Comparison of ENCODE assay signal across 19 cellular contexts in the genomic region with DNA sequence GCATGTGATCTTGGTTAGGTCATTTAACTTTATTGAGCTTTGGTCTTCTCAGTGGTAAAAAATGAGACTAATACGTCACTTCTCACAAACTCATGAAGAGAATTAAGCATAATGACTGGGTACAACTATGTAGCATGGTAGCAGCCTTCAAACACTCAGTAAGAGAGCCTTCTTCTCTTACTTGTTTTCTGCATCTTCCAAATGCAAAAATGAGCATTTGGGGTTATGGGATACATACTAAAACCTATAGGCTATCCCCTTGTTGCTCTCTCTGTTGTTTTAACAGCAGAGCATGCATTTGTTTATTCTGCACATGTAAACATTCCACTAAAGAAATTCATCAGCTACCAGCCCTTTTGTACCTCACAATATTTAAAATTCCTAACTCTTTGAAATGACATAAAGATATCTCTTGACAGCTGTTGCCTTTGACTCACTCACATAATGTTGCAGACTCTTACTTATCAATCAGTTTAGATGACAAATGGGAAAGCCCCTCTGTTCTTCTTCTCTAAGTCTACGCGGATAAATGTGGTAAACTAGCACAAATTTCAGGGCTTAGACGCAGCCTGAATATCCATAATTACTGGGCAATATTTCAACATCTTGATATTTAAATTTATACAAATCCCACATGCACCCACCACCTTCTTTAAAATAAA.
DNase-seq lines count a peak whose midpoint lies in the region; ATAC-seq, FAIRE-seq and TF ChIP-seq lines count a peak whose summit lies in the region.
"Had no signal": no experiment of that assay in that cellular context is flagged by ENCODE, and none has a peak within 500 bp of the region (broad histone marks: within the 10 kb centered on the region; RNA-seq: fewer than 3 reads in every experiment).

No MANE protein-coding gene starts in this region.

- no peaks in the 10 kb centered on the region for H3K9me3 ChIP-seq in OCI-LY7 (ENCODE audit: low read length)
- H3K9me3 ChIP-seq: Peyer's patch had no signal

- peaks cover 95% of the 10 kb centered on the region for H3K4me1 Mint-ChIP-seq in activated T-cell treated with anti-CD3 and anti-CD28 coated beads, Interleukin-2, amount 50 U/mL, for 72 hours (ENCODE audit: low read depth)
- peaks cover 34% of the 10 kb centered on the region for H3K4me1 Mint-ChIP-seq in activated T-helper 17 cell treated with anti-CD3 and anti-CD28 coated beads, Interleukin-2, amount 50 U/mL, for 72 hours

- peak overlapping the region; percentile 42; the same call in 1 of the 2 replicates for H2AFZ ChIP-seq in OCI-LY7 (ENCODE audit: low read length)
- H2AFZ ChIP-seq: GM23248 had no signal

- H3K79me2 ChIP-seq in OCI-LY7 (ENCODE audit: insufficient read depth, low read depth, low read length), result no peaks in the 10 kb centered on the region

- peak overlapping the region; percentile 53 for H3K4me2 ChIP-seq in OCI-LY7 (ENCODE audit: low read length)

- no peaks in the 10 kb centered on the region; the same call in 1 of the 2 replicates for H3K36me3 ChIP-seq in OCI-LY7 (ENCODE audit: insufficient read depth, low read length)
- H3K36me3 ChIP-seq: Peyer's patch had no signal

- H3K27me3 Mint-ChIP-seq in activated T-cell treated with anti-CD3 and anti-CD28 coated beads, Interleukin-2, amount 50 U/mL, for 72 hours (ENCODE audit: low read depth), result no peaks in the 10 kb centered on the region
- no peaks in the 10 kb centered on the region for H3K27me3 Mint-ChIP-seq in activated T-helper 17 cell treated with anti-CD3 and anti-CD28 coated beads, Interleukin-2, amount 50 U/mL, for 72 hours
- H3K27me3 Mint-ChIP-seq: CD8-positive, alpha-beta memory T cell had no signal

- H3K27ac ChIP-seq in OCI-LY7 (ENCODE audit: low read depth, low read length, poor library complexity, severe bottlenecking), result peak overlapping the region; percentile 91
- H3K27ac ChIP-seq: GM23248, HL-60, Peyer's patch had no signal

- CTCF ChIA-PET in OCI-LY7 (lab: Charles Lee; ENCODE audit: unreplicated experiment), result no interaction called here

- H3K4me3 ChIP-seq in OCI-LY7 (ENCODE audit: low read depth, low read length, poor library complexity, severe bottlenecking), result no peak overlapping the region
- H3K4me3 ChIP-seq: GM23248, Peyer's patch had no signal

- peaks cover 63% of the 10 kb centered on the region for H3K4me1 ChIP-seq in OCI-LY7 (ENCODE audit: insufficient read depth, low read length, poor library complexity, severe bottlenecking)
- H3K4me1 ChIP-seq: Peyer's patch had no signal

- no peak for TF ChIP-seq CTCF in OCI-LY7 (conservative IDR thresholded peaks at IDR 0.05; ENCODE audit: low read length)

- intact Hi-C loops in OCI-LY7 (cut with micrococcal nuclease; ENCODE audit: unreplicated experiment), result loop anchor here (10.0 kb wide), 1 partner anchor 628 kb away; no protein-coding TSS in a partner anchor

- no peaks in the 10 kb centered on the region for H4K20me1 ChIP-seq in OCI-LY7 (ENCODE audit: insufficient read depth, low read length)

- peaks cover 0 to 15% of the 10 kb centered on the region in 2 donors for H3K36me3 Mint-ChIP-seq in activated T-cell treated with anti-CD3 and anti-CD28 coated beads, Interleukin-2, amount 50 U/mL, for 72 hours (ENCODE audit: insufficient read depth in 2 of 2)
- H3K36me3 Mint-ChIP-seq in activated T-helper 17 cell treated with anti-CD3 and anti-CD28 coated beads, Interleukin-2, amount 50 U/mL, for 72 hours (ENCODE audit: low read depth), result no peaks in the 10 kb centered on the region
- H3K36me3 Mint-ChIP-seq: CD8-positive, alpha-beta memory T cell had no signal

- no peak for DNase-seq in activated T-cell treated with anti-CD3 and anti-CD28 coated beads, Interleukin-2, amount 50 U/mL, for 72 hours
- DNase-seq in activated T-cell treated with anti-CD3 and anti-CD28 coated beads, Interleukin-2, amount 50 U/mL, for 48 hours, result no peak
- DNase-seq in OCI-LY7 (ENCODE audit: low spot score), result no peak
- DNase-seq in stimulated activated naive CD8-positive, alpha-beta T cell treated with anti-CD3 and anti-CD28 coated beads, Interleukin-15, Interleukin-2, amounts not matched to agents 100 U/mL and 50 U/mL, for 24 hours, result no peak
- DNase-seq in RCC 7860 (ENCODE audit: low spot score), result no peak
- DNase-seq in A172 (ENCODE audit: low spot score), result no peak
- DNase-seq: CD8-positive, alpha-beta memory T cell; DND-41; GM23248; HCEC 1CT; NCI-H1694 treated with DMSO at 0.1 percent for 48 hours; NCI-H2227 treated with DMSO at 0.1 percent for 48 hours; Peyer's patch; Right ventricle myocardium superior had no signal

- no peaks in the 10 kb centered on the region for H3K9me3 Mint-ChIP-seq in activated T-cell treated with anti-CD3 and anti-CD28 coated beads, Interleukin-2, amount 50 U/mL, for 72 hours
- H3K9me3 Mint-ChIP-seq in activated T-helper 17 cell treated with anti-CD3 and anti-CD28 coated beads, Interleukin-2, amount 50 U/mL, for 72 hours, result no peaks in the 10 kb centered on the region
- H3K9me3 Mint-ChIP-seq: CD8-positive, alpha-beta memory T cell had no signal

- H3K4me3 Mint-ChIP-seq in activated T-cell treated with anti-CD3 and anti-CD28 coated beads, Interleukin-2, amount 50 U/mL, for 72 hours, result peak overlapping the region; percentile 35 to 60
- no peak overlapping the region for H3K4me3 Mint-ChIP-seq in activated T-helper 17 cell treated with anti-CD3 and anti-CD28 coated beads, Interleukin-2, amount 50 U/mL, for 72 hours
- H3K4me3 Mint-ChIP-seq: CD8-positive, alpha-beta memory T cell had no signal

- FAIRE-seq in RCC 7860 (lab: Jason Lieb, UNC), result no peak
- FAIRE-seq: D721Med, G401.6, HTR-8/SVneo had no signal

- POLR2A ChIA-PET in OCI-LY7 (lab: Charles Lee), result interaction anchor here (0.6 to 1.0 kb wide), 3 partner anchors 15 to 58 kb away, joined by 3 read pairs; no protein-coding TSS in a partner anchor

- no TSS peak for BruUV-seq in OCI-LY7 (replicated peaks; lab: Mats Ljungman, UMichigan)

- no peaks in the 10 kb centered on the region for H3K9me2 ChIP-seq in OCI-LY7 (ENCODE audit: insufficient read depth, low read length)

- peak; percentile 88 to 90 for ATAC-seq in activated T-cell treated with anti-CD3 and anti-CD28 coated beads, Interleukin-2, amount 50 U/mL, for 72 hours (replicated peaks in 1 of 2)
- ATAC-seq in activated T-helper 17 cell treated with anti-CD3 and anti-CD28 coated beads, Interleukin-2, amount 50 U/mL, for 72 hours (replicated peaks), result peak; percentile 86
- ATAC-seq in stimulated activated naive CD8-positive, alpha-beta T cell treated with anti-CD3 and anti-CD28 coated beads, Interleukin-15, Interleukin-2, amounts not matched to agents 100 U/mL and 50 U/mL, for 24 hours, result peak; percentile 89

- H3K27ac Mint-ChIP-seq in activated T-cell treated with anti-CD3 and anti-CD28 coated beads, Interleukin-2, amount 50 U/mL, for 72 hours, result peak overlapping the region; percentile 71
- H3K27ac Mint-ChIP-seq in activated T-helper 17 cell treated with anti-CD3 and anti-CD28 coated beads, Interleukin-2, amount 50 U/mL, for 72 hours, result no peak overlapping the region
